ENCODE assay signal across 8 cellular contexts in the genomic region with DNA sequence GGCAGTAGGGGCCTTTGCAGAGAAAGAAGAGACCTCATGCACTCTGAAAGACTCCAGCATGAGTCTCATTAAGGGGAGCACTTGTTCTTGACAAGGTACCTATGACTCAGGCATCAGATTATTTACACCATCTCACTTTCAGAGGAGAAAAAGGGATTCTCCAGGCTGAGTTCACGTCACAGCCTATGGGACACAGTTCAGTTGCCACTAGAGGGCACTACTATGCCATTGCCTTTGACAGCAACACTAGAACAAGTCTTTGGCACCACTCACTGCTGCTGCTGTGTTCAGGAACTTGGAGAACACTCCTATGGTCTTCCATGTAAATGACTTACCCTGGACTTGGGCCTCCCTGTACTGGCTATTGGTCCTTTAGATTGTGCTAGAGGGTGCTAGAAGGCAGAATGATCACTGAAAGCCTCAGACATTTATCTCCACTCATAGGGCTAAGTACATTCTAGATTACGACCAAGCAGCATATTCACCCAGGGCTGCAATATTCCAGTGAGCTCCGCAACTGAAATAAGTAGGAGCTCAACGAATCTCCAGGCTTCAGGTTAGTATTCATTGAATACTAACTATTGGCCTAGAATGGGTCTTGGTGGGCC.
DNase-seq lines count a peak whose midpoint lies in the region; ATAC-seq and TF ChIP-seq lines count a peak whose summit lies in the region.

No MANE protein-coding gene starts in this region.

- no peak overlapping the region for H3K4me3 ChIP-seq in MG63
- H3K4me3 ChIP-seq in fibroblast of villous mesenchyme (ENCODE audit: low read depth, low read length): no peak overlapping the region

- peak; percentile 8 for TF ChIP-seq CTCF in fibroblast of villous mesenchyme (IDR thresholded peaks at IDR 0.05; ENCODE audit: insufficient read depth, low read depth, low read length)

- H3K9me3 ChIP-seq in MG63: no peaks in the 10 kb centered on the region

- intact Hi-C loops in posterior cingulate gyrus (cut with DNase I): loop anchor here (5.0 kb wide), 1 partner anchor 1789 kb away; no protein-coding TSS in a partner anchor

- ATAC-seq in GM18511 (IDR thresholded peaks at IDR 0.05; ENCODE audit: unreplicated experiment) (peak; percentile 62), SK-N-SH treated with all-trans-retinoic acid at 6 μM for 48 hours (peak; percentile 54; the same call in 2 of the 3 replicates), GM21723 (IDR thresholded peaks at IDR 0.05; ENCODE audit: unreplicated experiment) (no peak)

- DNase-seq in CD1c-positive myeloid dendritic cell (ENCODE audit: extremely low spot score) (peak; percentile 5), MG63 (peak; percentile 60), fibroblast of villous mesenchyme (ENCODE audit: low read depth) (peak; percentile 0), posterior cingulate gyrus (peak in 8 of 10 donors; percentile 17 to 90 (median 48))
- DNase-seq in stimulated activated naive CD4-positive, alpha-beta T cell treated with Interleukin-2 at 50 U/mL for 16 hours (lab: John Stamatoyannopoulos, UW): no peak

- H3K36me3 ChIP-seq in MG63: no peaks in the 10 kb centered on the region

- no peaks in the 10 kb centered on the region for H3K27me3 ChIP-seq in MG63

TF ChIP-seq in SK-N-SH treated with all-trans-retinoic acid at 6 μM for 48 hours, 23 proteins besides CTCF, POLR2A, EP300 and RAD21:
- TF ChIP-seq ISL1 (CRISPR knock-in tag; IDR thresholded peaks at IDR 0.05) (peak; percentile 11; the same call in 1 of the 2 replicates), GLIS3 (CRISPR knock-in tag; IDR thresholded peaks at IDR 0.05) (no peak)
TF ChIP-seq in SK-N-SH treated with all-trans-retinoic acid at 6 μM for 48 hours: peak in this region for 1.
